Comparison of ENCODE assay signal across 26 cellular contexts in the genomic region with DNA sequence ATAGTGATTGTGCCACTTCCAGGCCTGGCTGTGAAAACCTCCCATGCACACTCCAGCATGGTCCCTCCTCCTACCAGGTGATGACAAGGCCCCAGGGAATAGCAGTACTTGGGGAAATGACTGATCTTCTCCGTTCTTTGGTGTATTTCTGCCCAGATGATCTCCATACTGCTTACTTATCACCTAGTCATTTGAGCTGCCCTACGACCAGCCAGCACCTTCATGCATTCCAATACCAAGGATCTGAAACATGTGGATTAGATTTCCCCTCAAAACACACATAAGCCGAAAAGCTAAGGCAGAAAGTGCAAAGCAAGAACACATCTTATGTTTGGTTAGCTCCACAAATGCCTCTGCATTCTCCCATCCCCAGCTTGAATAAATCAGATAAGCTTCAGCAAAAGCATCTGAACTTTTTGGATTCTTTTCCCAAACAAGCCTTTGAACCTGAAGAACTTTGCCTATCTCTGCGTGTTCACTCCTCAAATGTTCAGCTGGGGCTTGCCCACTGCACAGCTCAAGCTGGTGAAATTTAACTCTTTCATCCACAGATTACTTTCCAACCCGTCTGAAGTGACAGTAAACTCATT.
DNase-seq lines count a peak whose midpoint lies in the region; ATAC-seq and TF ChIP-seq lines count a peak whose summit lies in the region.
"Had no signal": no experiment of that assay in that cellular context is flagged by ENCODE, and none has a peak within 500 bp of the region (broad histone marks: within the 10 kb centered on the region; RNA-seq: fewer than 3 reads in every experiment).

No MANE protein-coding gene starts in this region.

- H3K36me3 ChIP-seq in PC-3 (ENCODE audit: low read depth, low read length) (no peaks in the 10 kb centered on the region), mammary epithelial cell (ENCODE audit: insufficient read depth, low read length) (no peaks in the 10 kb centered on the region)
- H3K36me3 ChIP-seq: adrenal gland, ovary, transverse colon had no signal

- no peak overlapping the region for H2AFZ ChIP-seq in PC-3 (ENCODE audit: low read length)
- H2AFZ ChIP-seq in mammary epithelial cell (ENCODE audit: low read depth, low read length): peak overlapping the region; percentile 18
- H2AFZ ChIP-seq: GM23248 had no signal

- H4K20me1 ChIP-seq in PC-3 (ENCODE audit: low read length) (no peaks in the 10 kb centered on the region), mammary epithelial cell (ENCODE audit: insufficient read depth, low read length) (no peaks in the 10 kb centered on the region)

- no peak overlapping the region for H3K4me3 Mint-ChIP-seq in stimulated activated naive B cell treated with anti-CD40 and anti-IgM and Interleukin-4, amounts not matched to agents 10 μg/mL and 1 μg/mL and 100 μg/mL, for 72 hours
- H3K4me3 Mint-ChIP-seq: CD4-positive, alpha-beta T cell; HFFc6; naive B cell; stimulated activated naive CD8-positive, alpha-beta T cell treated with anti-CD3 and anti-CD28 coated beads, Interleukin-15, amount 100 ng/mL, for 72 hours had no signal

- in situ Hi-C loops in mammary epithelial cell (cut with MboI; ENCODE audit: low sequenced_read_pairs in 2 of 2): no loop called here

- H3K27me3 ChIP-seq in PC-3 (ENCODE audit: low read length): no peaks in the 10 kb centered on the region
- no peaks in the 10 kb centered on the region for H3K27me3 ChIP-seq in mammary epithelial cell (ENCODE audit: insufficient read depth, low read length)
- H3K27me3 ChIP-seq: adrenal gland, ovary, transverse colon had no signal

- no peaks in the 10 kb centered on the region for H3K27me3 Mint-ChIP-seq in stimulated activated naive B cell treated with anti-CD40 and anti-IgM and Interleukin-4, amounts not matched to agents 10 μg/mL and 1 μg/mL and 100 μg/mL, for 72 hours
- H3K27me3 Mint-ChIP-seq: CD4-positive, alpha-beta T cell had no signal

- CTCF ChIA-PET in PC-3 (lab: Charles Lee): no interaction called here
- CTCF ChIA-PET in mammary epithelial cell (lab: Charles Lee; ENCODE audit: low non-redundant PET): no interaction called here

- H3K36me3 Mint-ChIP-seq in stimulated activated naive B cell treated with anti-CD40 and anti-IgM and Interleukin-4, amounts not matched to agents 10 μg/mL and 1 μg/mL and 100 μg/mL, for 72 hours: peaks cover 2 to 3% of the 10 kb centered on the region in 2 donors
- H3K36me3 Mint-ChIP-seq: naive B cell had no signal

- POLR2A ChIA-PET in PC-3 (lab: Charles Lee; ENCODE audit: unreplicated experiment): interaction anchor here (0.7 kb wide), 1 partner anchor 68 kb away, joined by 4 read pairs; no protein-coding TSS in a partner anchor

- peak overlapping the region; percentile 76; the same call in 1 of the 2 replicates for H3K4me2 ChIP-seq in PC-3 (ENCODE audit: low read length)
- H3K4me2 ChIP-seq in mammary epithelial cell (ENCODE audit: insufficient read depth, low read depth, low read length): no peak overlapping the region

- TF ChIP-seq CTCF in PC-3 (conservative IDR thresholded peaks at IDR 0.05; ENCODE audit: low read depth, low read length) (no peak), mammary epithelial cell (conservative IDR thresholded peaks at IDR 0.05 in 1 of 2, IDR thresholded peaks at IDR 0.05 in 1 of 2; ENCODE audit: extremely low read depth in 1 of 2, insufficient read depth in 1 of 2, low read depth in 1 of 2, low read length in 2 of 2) (no peak)

- H3K79me2 ChIP-seq in PC-3 (ENCODE audit: low read length) (no peaks in the 10 kb centered on the region), mammary epithelial cell (ENCODE audit: insufficient read depth, low read length) (no peaks in the 10 kb centered on the region)

- no peaks in the 10 kb centered on the region for H3F3A ChIP-seq in PC-3 (ENCODE audit: low read length, unreplicated experiment)

- BruUV-seq in PC-3 (replicated peaks; lab: Mats Ljungman, UMichigan): no TSS peak
- no TSS peak for BruUV-seq in mammary epithelial cell (replicated peaks; lab: Mats Ljungman, UMichigan)

- no peak for ATAC-seq in PC-3
- ATAC-seq in left lobe of liver: peak; percentile 43
- peak in 1 of 2 donors; percentile 40 for ATAC-seq in stimulated activated naive B cell treated with anti-CD40 and anti-IgM and Interleukin-4, amounts not matched to agents 10 μg/mL and 1 μg/mL and 100 μg/mL, for 72 hours (replicated peaks)
- no peak for ATAC-seq in GM18520 (IDR thresholded peaks at IDR 0.05; ENCODE audit: unreplicated experiment)
- ATAC-seq: stimulated activated naive CD8-positive, alpha-beta T cell treated with anti-CD3 and anti-CD28 coated beads, Interleukin-15, amount 100 ng/mL, for 72 hours had no signal

- DNase-seq in PC-3 (no peak), mammary epithelial cell (peak; percentile 17), left lobe of liver (ENCODE audit: low spot score) (no peak), NCI-H446 treated with DMSO at 0.1 percent for 48 hours (lab: John Stamatoyannopoulos, UW) (no peak), NCI-H1105 treated with DMSO at 0.1 percent for 48 hours (lab: John Stamatoyannopoulos, UW) (no peak)
- DNase-seq in stimulated activated naive B cell treated with anti-CD40 and anti-IgM and Interleukin-4, amounts not matched to agents 10 μg/mL and 1 μg/mL and 100 μg/mL, for 72 hours: no peak
- DNase-seq: activated CD4-positive, alpha-beta T cell treated with anti-CD3 and anti-CD28 coated beads for 1 hour; activated CD8-positive, alpha-beta memory T cell treated with anti-CD3 and anti-CD28 coated beads for 24 hours; activated gamma-delta T cell treated with Interleukin-2 at 50 U/mL for 16 hours; activated T-cell treated with anti-CD3 and anti-CD28 coated beads, Interleukin-2, amount 50 U/mL, for 1 hour; adrenal gland; CD4-positive, alpha-beta T cell; cortex of kidney; GM23248; HFFc6; KBM-7; naive B cell; NCI-H1436; NCI-H2171 treated with DMSO at 0.1 percent for 48 hours; NCI-H526; ovary; stimulated activated CD4-positive, alpha-beta T cell treated with anti-CD3 and anti-CD28 coated beads, Interleukin-12 subunit alpha, Interleukin-12 subunit beta, amount 100 ng/mL, for 4 hours; stimulated activated CD4-positive, alpha-beta T cell treated with anti-CD3 and anti-CD28 coated beads, Interleukin-4, amount 100 ng/mL, for 4 hours; stimulated activated naive CD8-positive, alpha-beta T cell treated with anti-CD3 and anti-CD28 coated beads, Interleukin-15, amount 100 ng/mL, for 72 hours; transverse colon had no signal

- dilution Hi-C loops in mammary epithelial cell (cut with HindIII; ENCODE audit: low sequenced_read_pairs): loop anchor here (5.0 kb wide), 2 partner anchors 63 to 77 kb away; partner anchors contain the start of gene BCL6

- peaks cover 11 to 14% of the 10 kb centered on the region in 2 donors for H3K4me1 Mint-ChIP-seq in stimulated activated naive B cell treated with anti-CD40 and anti-IgM and Interleukin-4, amounts not matched to agents 10 μg/mL and 1 μg/mL and 100 μg/mL, for 72 hours

- intact Hi-C loops in PC-3 (cut with micrococcal nuclease) (loop anchor here (1.0 kb wide), 2 partner anchors 60 to 103 kb away; no protein-coding TSS in a partner anchor), mammary epithelial cell (cut with micrococcal nuclease) (loop anchor here (1.0 kb wide), 1 partner anchor 43 kb away; no protein-coding TSS in a partner anchor)

- 54% methylated on average over 5 of the region's 5 CpGs for WGBS in mammary epithelial cell (ENCODE audit: low coverage, missing lambda C conversion rate)

- H3K4me1 ChIP-seq in PC-3 (ENCODE audit: insufficient read depth, low read length) (peaks cover 40% of the 10 kb centered on the region), mammary epithelial cell (ENCODE audit: insufficient read depth, low read length) (peaks cover 44% of the 10 kb centered on the region)
- H3K4me1 ChIP-seq: adrenal gland had no signal

- H3K9ac ChIP-seq in PC-3 (ENCODE audit: low read length) (no peak overlapping the region), mammary epithelial cell (ENCODE audit: insufficient read depth, low read length) (no peak overlapping the region)
- H3K9ac ChIP-seq: GM23248 had no signal

- H3K4me3 ChIP-seq in PC-3 (ENCODE audit: low read length) (no peak overlapping the region), mammary epithelial cell (replicated peaks in 1 of 3; ENCODE audit: insufficient read depth in 1 of 3, low read depth in 2 of 3, low read length in 3 of 3) (no peak overlapping the region)
- H3K4me3 ChIP-seq: adrenal gland, GM23248, ovary, transverse colon had no signal

- H3K27ac Mint-ChIP-seq in stimulated activated naive B cell treated with anti-CD40 and anti-IgM and Interleukin-4, amounts not matched to agents 10 μg/mL and 1 μg/mL and 100 μg/mL, for 72 hours: peak overlapping the region; percentile 27
- H3K27ac Mint-ChIP-seq: CD4-positive, alpha-beta T cell; HFFc6; stimulated activated naive CD8-positive, alpha-beta T cell treated with anti-CD3 and anti-CD28 coated beads, Interleukin-15, amount 100 ng/mL, for 72 hours had no signal

- peaks cover 2 to 5% of the 10 kb centered on the region in 2 donors for H3K9me3 Mint-ChIP-seq in stimulated activated naive B cell treated with anti-CD40 and anti-IgM and Interleukin-4, amounts not matched to agents 10 μg/mL and 1 μg/mL and 100 μg/mL, for 72 hours
- H3K9me3 Mint-ChIP-seq: CD4-positive, alpha-beta T cell; HFFc6 had no signal

- H3K27ac ChIP-seq in PC-3 (ENCODE audit: low read length): peak overlapping the region; percentile 74; the same call in 1 of the 2 replicates
- peak overlapping the region; percentile 73 for H3K27ac ChIP-seq in mammary epithelial cell (ENCODE audit: insufficient read depth, low read depth, low read length)
- H3K27ac ChIP-seq: adrenal gland, GM23248, ovary had no signal

- no peaks in the 10 kb centered on the region for H3K9me3 ChIP-seq in PC-3 (ENCODE audit: low read length)
- H3K9me3 ChIP-seq in mammary epithelial cell (replicated peaks; ENCODE audit: insufficient read depth, low read length): no peaks in the 10 kb centered on the region
- H3K9me3 ChIP-seq: adrenal gland, ovary, transverse colon had no signal

- H3K9me2 ChIP-seq in PC-3 (replicated peaks; ENCODE audit: low read length): no peaks in the 10 kb centered on the region
